13 cellular contexts compared by ENCODE assay signal in genomic region chr1:230157409-230158390, GRCh38.
DNase-seq lines count a peak whose midpoint lies in the region; ATAC-seq and TF ChIP-seq lines count a peak whose summit lies in the region.
"Had no signal": no experiment of that assay in that cellular context is flagged by ENCODE, and none has a peak within 500 bp of the region (broad histone marks: within the 10 kb centered on the region; RNA-seq: fewer than 3 reads in every experiment).

No MANE protein-coding gene starts in this region.

- no peak for ATAC-seq in effector memory CD8-positive, alpha-beta T cell (replicated peaks)
- no peak for ATAC-seq in GM19452 (IDR thresholded peaks at IDR 0.05; ENCODE audit: unreplicated experiment)
- ATAC-seq in HG03025 (IDR thresholded peaks at IDR 0.05; ENCODE audit: low FRiP score, unreplicated experiment), result no peak
- ATAC-seq: natural killer cell had no signal

- TF ChIP-seq CTCF in progenitor cell of endocrine pancreas (IDR thresholded peaks at IDR 0.05; ENCODE audit: unreplicated experiment), result no peak

- DNase-seq in DMS153 treated with DMSO at 0.1 percent for 48 hours (lab: John Stamatoyannopoulos, UW; ENCODE audit: unreplicated experiment) (peak; percentile 80), NCI-H748 treated with DMSO at 0.1 percent for 48 hours (lab: John Stamatoyannopoulos, UW) (peak; percentile 44), progenitor cell of endocrine pancreas (ENCODE audit: low spot score, unreplicated experiment) (no peak), EL (no peak), NCI-H446 (lab: John Stamatoyannopoulos, UW) (no peak)
- DNase-seq in effector memory CD8-positive, alpha-beta T cell, result no peak
- DNase-seq: cerebellar nuclear complex; H7; natural killer cell; stimulated activated CD4-positive, alpha-beta T cell treated with anti-CD3 and anti-CD28 coated beads, Interleukin-2, amount 100 ng/mL, for 24 hours; tibial artery had no signal

- no peaks in the 10 kb centered on the region for H3K36me3 Mint-ChIP-seq in effector memory CD8-positive, alpha-beta T cell (ENCODE audit: insufficient read depth)
- H3K36me3 Mint-ChIP-seq in progenitor cell of endocrine pancreas (ENCODE audit: insufficient read depth), result no peaks in the 10 kb centered on the region
- H3K36me3 Mint-ChIP-seq: natural killer cell had no signal

- H3K4me1 Mint-ChIP-seq in effector memory CD8-positive, alpha-beta T cell (ENCODE audit: low read depth in 2 of 2), result peaks cover 26 to 31% of the 10 kb centered on the region in 2 donors
- peaks cover 55% of the 10 kb centered on the region for H3K4me1 Mint-ChIP-seq in progenitor cell of endocrine pancreas (ENCODE audit: low read depth)

- peak overlapping the region; percentile 1 to 29 for H3K27ac Mint-ChIP-seq in effector memory CD8-positive, alpha-beta T cell
- H3K27ac Mint-ChIP-seq in progenitor cell of endocrine pancreas, result peak overlapping the region; percentile 95
- H3K27ac Mint-ChIP-seq: natural killer cell had no signal

- H3K9me3 Mint-ChIP-seq in effector memory CD8-positive, alpha-beta T cell, result no peaks in the 10 kb centered on the region
- H3K9me3 Mint-ChIP-seq in progenitor cell of endocrine pancreas (ENCODE audit: low read depth), result no peaks in the 10 kb centered on the region
- H3K9me3 Mint-ChIP-seq: natural killer cell had no signal

- no peak overlapping the region for H3K4me3 Mint-ChIP-seq in effector memory CD8-positive, alpha-beta T cell
- H3K4me3 Mint-ChIP-seq in progenitor cell of endocrine pancreas (ENCODE audit: low read depth), result no peak overlapping the region
- H3K4me3 Mint-ChIP-seq: natural killer cell had no signal

- H3K27me3 Mint-ChIP-seq in effector memory CD8-positive, alpha-beta T cell, result no peaks in the 10 kb centered on the region
- no peaks in the 10 kb centered on the region for H3K27me3 Mint-ChIP-seq in progenitor cell of endocrine pancreas

Comparison
In these comparisons a context has a peak if more than half of its experiments do, and no peak if none do; other contexts are left out.
1. DNase-seq: peak in DMS153 treated with DMSO at 0.1 percent for 48 hours (single experiment) and NCI-H748 treated with DMSO at 0.1 percent for 48 hours (single experiment); none in effector memory CD8-positive, alpha-beta T cell (0 of 3), progenitor cell of endocrine pancreas (single experiment), EL (single experiment) and NCI-H446 (0 of 2).